ENCODE assay signal across 1 cellular context in genomic region chr19:37317403-37318209, GRCh38.
TF ChIP-seq lines count a peak whose summit lies in the region.

No MANE protein-coding gene starts in this region.

TF ChIP-seq in A549, 52 proteins besides CTCF, POLR2A, EP300 and RAD21 (continued from another document):
- TF ChIP-seq ESRRA (IDR thresholded peaks at IDR 0.05; ENCODE audit: borderline replicate concordance, low read length) (no peak), MAFK (IDR thresholded peaks at IDR 0.05; ENCODE audit: partially characterized antibody) (peak; percentile 5), ZSCAN20 (CRISPR knock-in tag; IDR thresholded peaks at IDR 0.05) (no peak), JUNB (IDR thresholded peaks at IDR 0.05) (no peak), BCL3 (IDR thresholded peaks at IDR 0.05) (peak; percentile 84; the same call in 2 of the 3 replicates), HOXB5 (CRISPR knock-in tag; IDR thresholded peaks at IDR 0.05) (0 out of 2 replicates have a peak, but pooled peaks have one; percentile 56), HES2 (IDR thresholded peaks at IDR 0.05) (no peak), TP53 (CRISPR knock-in tag; IDR thresholded peaks at IDR 0.05) (peak; percentile 59; the same call in 1 of the 2 replicates), HOXA7 (CRISPR knock-in tag; IDR thresholded peaks at IDR 0.05) (no peak), RARB (CRISPR knock-in tag; IDR thresholded peaks at IDR 0.05) (no peak), FOSB (CRISPR knock-in tag; IDR thresholded peaks at IDR 0.05) (no peak), CHD4 (IDR thresholded peaks at IDR 0.05; ENCODE audit: borderline replicate concordance) (no peak), KDM5A (IDR thresholded peaks at IDR 0.05) (peak; percentile 81), RCOR1 (IDR thresholded peaks at IDR 0.05; ENCODE audit: low read depth, low read length) (no peak), FOSL2 (IDR thresholded peaks at IDR 0.05) (no peak), FOSL2 (CRISPR knock-in tag; IDR thresholded peaks at IDR 0.05) (no peak), PHF8 (IDR thresholded peaks at IDR 0.05; ENCODE audit: borderline replicate concordance, low read depth) (peak; percentile 89), MAZ (IDR thresholded peaks at IDR 0.05; ENCODE audit: borderline replicate concordance, low read depth, low read length) (no peak), NR3C1 (IDR thresholded peaks at IDR 0.05) (no peak), HDAC2 (IDR thresholded peaks at IDR 0.05) (no peak), RFX5 (IDR thresholded peaks at IDR 0.05) (peak; percentile 48), CHD2 (IDR thresholded peaks at IDR 0.05; ENCODE audit: low read length, partially characterized antibody) (no peak), MYC (IDR thresholded peaks at IDR 0.05; ENCODE audit: borderline replicate concordance, low read length) (peak; percentile 4; the same call in 1 of the 2 replicates), TFCP2L1 (CRISPR knock-in tag; IDR thresholded peaks at IDR 0.05) (0 out of 2 replicates have a peak, but pooled peaks have one; percentile 40), FOXS1 (CRISPR knock-in tag; IDR thresholded peaks at IDR 0.05) (no peak), MAX (IDR thresholded peaks at IDR 0.05) (peak; percentile 86), ELK1 (IDR thresholded peaks at IDR 0.05; ENCODE audit: low read depth, low read length) (no peak), POLR2AphosphoS2 (conservative IDR thresholded peaks at IDR 0.05; ENCODE audit: low read length) (no peak), RNF2 (IDR thresholded peaks at IDR 0.05; ENCODE audit: borderline replicate concordance, low read depth) (no peak), CBX8 (IDR thresholded peaks at IDR 0.05) (no peak), PBX3 (IDR thresholded peaks at IDR 0.05) (peak; percentile 93), BHLHE40 (IDR thresholded peaks at IDR 0.05; ENCODE audit: low read depth, low read length) (no peak), HEYL (CRISPR knock-in tag; IDR thresholded peaks at IDR 0.05) (no peak)
